9 cellular contexts compared by ENCODE assay signal in the genomic region with DNA sequence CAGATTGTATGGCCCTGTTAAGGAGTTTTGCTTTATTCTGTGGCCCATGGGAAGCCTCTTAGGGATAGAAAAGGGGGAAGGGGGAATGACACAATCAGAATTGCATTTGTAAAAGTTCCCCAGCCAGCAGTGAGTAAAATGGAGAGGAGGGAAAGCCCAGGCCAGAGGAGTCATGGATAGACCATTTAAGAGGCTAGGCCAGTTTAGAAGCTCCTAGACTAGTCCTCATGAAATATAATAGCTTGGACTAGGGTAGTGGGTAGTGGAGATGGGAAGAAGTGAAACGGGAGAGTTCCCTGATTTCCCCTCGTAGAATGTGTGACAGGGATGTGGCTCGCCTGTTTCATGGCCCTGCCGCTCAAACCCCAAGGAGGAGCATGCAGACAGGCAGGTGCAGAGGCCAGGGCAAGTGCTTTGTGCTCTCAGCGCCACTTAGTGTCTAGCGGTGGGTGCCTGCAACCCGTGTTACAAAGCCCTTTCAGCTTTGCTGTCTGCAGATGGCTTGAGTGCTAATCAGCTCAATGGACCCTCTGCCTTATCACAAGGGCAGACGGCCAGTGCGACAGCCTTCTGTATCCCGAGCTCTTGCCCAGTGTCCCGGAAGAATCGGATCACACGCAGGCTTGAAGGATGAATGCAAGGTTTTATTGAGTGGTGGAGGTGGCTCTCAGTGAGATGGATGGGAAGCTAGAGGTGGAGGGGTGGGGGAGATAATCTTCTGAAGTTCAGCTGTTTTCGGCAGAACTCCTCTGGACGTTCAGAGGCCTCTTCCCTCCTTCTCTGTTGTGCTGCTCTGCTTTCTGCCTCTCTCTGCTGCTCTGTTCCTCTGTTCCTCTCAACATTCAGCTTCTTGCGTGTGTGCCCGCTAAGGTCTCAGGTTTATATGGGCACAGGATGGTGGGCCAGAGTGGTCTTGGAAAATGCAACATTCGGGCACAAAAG.
DNase-seq lines count a peak whose midpoint lies in the region; ATAC-seq and TF ChIP-seq lines count a peak whose summit lies in the region.
"Had no signal": no experiment of that assay in that cellular context is flagged by ENCODE, and none has a peak within 500 bp of the region (broad histone marks: within the 10 kb centered on the region; RNA-seq: fewer than 3 reads in every experiment).

No MANE protein-coding gene starts in this region.

- H3K4me1 ChIP-seq in BLaER1 treated with 17β-estradiol and CSF1 and Interleukin-3, amounts not matched to agents 10 nM and 100 nM = peaks cover 24 to 64% (median 45%) of the 10 kb centered on the region in 10 experiments
- H3K4me1 ChIP-seq in sigmoid colon = peaks cover 0 to 3% (median 0%) of the 10 kb centered on the region in 4 donors

- TF ChIP-seq CTCF in progenitor cell of endocrine pancreas (IDR thresholded peaks at IDR 0.05; ENCODE audit: unreplicated experiment) (peak; percentile 34), sigmoid colon (IDR thresholded peaks at IDR 0.05) (no peak)

- H3K4me1 Mint-ChIP-seq in activated naive CD8-positive, alpha-beta T cell treated with anti-CD3 and anti-CD28 coated beads, Interleukin-2, amount 50 U/mL, for 24 hours = peaks cover 17% of the 10 kb centered on the region
- H3K4me1 Mint-ChIP-seq in progenitor cell of endocrine pancreas (ENCODE audit: low read depth) = peaks cover 17% of the 10 kb centered on the region

- TF ChIP-seq POLR2A in sigmoid colon (IDR thresholded peaks at IDR 0.05) = no peak

- 61 to 62% methylated on average over 18 of the region's 18 CpGs for WGBS in sigmoid colon, 2 donors

- intact Hi-C loops in sigmoid colon (cut with DNase I) = no loop called here

- DNase-seq in NCI-H526 (lab: John Stamatoyannopoulos, UW) = peak; percentile 33 to 75
- DNase-seq in activated naive CD8-positive, alpha-beta T cell treated with anti-CD3 and anti-CD28 coated beads, Interleukin-2, amount 50 U/mL, for 24 hours = peak; percentile 16
- peak; percentile 15 for DNase-seq in progenitor cell of endocrine pancreas (ENCODE audit: low spot score, unreplicated experiment)
- DNase-seq in sigmoid colon = no peak
- no peak for DNase-seq in A172 (ENCODE audit: low spot score)

- peak overlapping the region; percentile 56 for H3K27ac Mint-ChIP-seq in activated naive CD8-positive, alpha-beta T cell treated with anti-CD3 and anti-CD28 coated beads, Interleukin-2, amount 50 U/mL, for 24 hours
- no peak overlapping the region for H3K27ac Mint-ChIP-seq in progenitor cell of endocrine pancreas

- no peaks in the 10 kb centered on the region for H4K20me1 ChIP-seq in BLaER1 treated with 17β-estradiol and CSF1 and Interleukin-3, amounts not matched to agents 10 nM and 100 nM

- TF ChIP-seq EP300 in sigmoid colon (IDR thresholded peaks at IDR 0.05) = no peak

- H3K9ac ChIP-seq in BLaER1 treated with 17β-estradiol and CSF1 and Interleukin-3, amounts not matched to agents 10 nM and 100 nM = no peak overlapping the region

- H3K9me3 Mint-ChIP-seq in activated naive CD8-positive, alpha-beta T cell treated with anti-CD3 and anti-CD28 coated beads, Interleukin-2, amount 50 U/mL, for 24 hours = peaks cover 4% of the 10 kb centered on the region
- peaks cover 3% of the 10 kb centered on the region for H3K9me3 Mint-ChIP-seq in progenitor cell of endocrine pancreas (ENCODE audit: low read depth)

- H3K4me3 Mint-ChIP-seq in activated naive CD8-positive, alpha-beta T cell treated with anti-CD3 and anti-CD28 coated beads, Interleukin-2, amount 50 U/mL, for 24 hours = peak overlapping the region; percentile 9
- H3K4me3 Mint-ChIP-seq in progenitor cell of endocrine pancreas (ENCODE audit: low read depth) = no peak overlapping the region

- peaks cover 0 to 32% (median 15%) of the 10 kb centered on the region in 11 experiments; a peak in 12 of 22 replicates for H3K9me3 ChIP-seq in BLaER1 treated with 17β-estradiol and CSF1 and Interleukin-3, amounts not matched to agents 10 nM and 100 nM (replicated peaks in 1 of 11)
- no peaks in the 10 kb centered on the region for H3K9me3 ChIP-seq in sigmoid colon

- 0 out of 20 replicates have a peak overlapping the region, but pooled peaks of 1 of the 10 experiments have one; percentile 17 for H3K4me3 ChIP-seq in BLaER1 treated with 17β-estradiol and CSF1 and Interleukin-3, amounts not matched to agents 10 nM and 100 nM
- H3K4me3 ChIP-seq in sigmoid colon = no peak overlapping the region

- no peaks in the 10 kb centered on the region for H3K36me3 ChIP-seq in BLaER1 treated with 17β-estradiol and CSF1 and Interleukin-3, amounts not matched to agents 10 nM and 100 nM
- H3K36me3 ChIP-seq in sigmoid colon = no peaks in the 10 kb centered on the region

- H3K27me3 Mint-ChIP-seq in activated naive CD8-positive, alpha-beta T cell treated with anti-CD3 and anti-CD28 coated beads, Interleukin-2, amount 50 U/mL, for 24 hours = no peaks in the 10 kb centered on the region
- H3K27me3 Mint-ChIP-seq in progenitor cell of endocrine pancreas = peaks cover 6% of the 10 kb centered on the region

- H3K27ac ChIP-seq in BLaER1 treated with 17β-estradiol and CSF1 and Interleukin-3, amounts not matched to agents 10 nM and 100 nM = peak overlapping the region in 5 of 11 experiments; percentile 18 to 82 (median 74); a peak in 8 of 22 replicates
- H3K27ac ChIP-seq in sigmoid colon = no peak overlapping the region
- H3K27ac ChIP-seq: VCaP had no signal

- H3K27me3 ChIP-seq in BLaER1 treated with 17β-estradiol and CSF1 and Interleukin-3, amounts not matched to agents 10 nM and 100 nM = no peaks in the 10 kb centered on the region
- no peaks in the 10 kb centered on the region for H3K27me3 ChIP-seq in sigmoid colon

- peak; percentile 75 for ATAC-seq in GM21825 (IDR thresholded peaks at IDR 0.05; ENCODE audit: unreplicated experiment)
- ATAC-seq in activated naive CD8-positive, alpha-beta T cell treated with anti-CD3 and anti-CD28 coated beads, Interleukin-2, amount 50 U/mL, for 24 hours = peak; percentile 75
- ATAC-seq in GM19023 (IDR thresholded peaks at IDR 0.05; ENCODE audit: unreplicated experiment) = no peak

- H3K36me3 Mint-ChIP-seq in activated naive CD8-positive, alpha-beta T cell treated with anti-CD3 and anti-CD28 coated beads, Interleukin-2, amount 50 U/mL, for 24 hours (ENCODE audit: low read depth) = no peaks in the 10 kb centered on the region
- H3K36me3 Mint-ChIP-seq in progenitor cell of endocrine pancreas (ENCODE audit: insufficient read depth) = peaks cover 1% of the 10 kb centered on the region

- H3K4me2 ChIP-seq in BLaER1 treated with 17β-estradiol and CSF1 and Interleukin-3, amounts not matched to agents 10 nM and 100 nM = peak overlapping the region in 8 of 11 experiments; percentile 4 to 79 (median 46); a peak in 13 of 22 replicates

Comparison
In these comparisons a context has a peak if more than half of its experiments do, and no peak if none do; other contexts are left out.
1. DNase-seq: peak in NCI-H526 (2 of 2), activated naive CD8-positive, alpha-beta T cell treated with anti-CD3 and anti-CD28 coated beads, Interleukin-2, amount 50 U/mL, for 24 hours (single experiment) and progenitor cell of endocrine pancreas (single experiment); none in sigmoid colon (single experiment) and A172 (single experiment).